19 cellular contexts compared by ENCODE assay signal in genomic region chr1:102089791-102090190, GRCh38.
"Had no signal": no experiment of that assay in that cellular context is flagged by ENCODE, and none has a peak within 500 bp of the region (broad histone marks: within the 10 kb centered on the region; RNA-seq: fewer than 3 reads in every experiment).

No MANE protein-coding gene starts in this region.

- ATAC-seq: gastrocnemius medialis, heart right ventricle, left cardiac atrium, left lung, left ventricle myocardium superior, lower lobe of right lung, mucosa of descending colon had no signal

- H3K4me1 ChIP-seq: esophagus muscularis mucosa, gastrocnemius medialis, heart right ventricle, left lung, lower lobe of right lung had no signal

- H3K27me3 ChIP-seq: esophagus muscularis mucosa, gastrocnemius medialis, heart right ventricle, left lung had no signal

- DNase-seq: cortex of kidney; effector CD8-positive, alpha-beta T cell; foreskin melanocyte; gastrocnemius medialis; glutamatergic neuron; head of caudate nucleus; heart right ventricle; hippocampal formation; left cardiac atrium; left lung; left ventricle myocardium superior; lower lobe of right lung; mucosa of descending colon; naive B cell had no signal

- FAIRE-seq: colon, endothelial cell of umbilical vein, islet of Langerhans, keratinocyte had no signal

- H3K4me3 ChIP-seq: esophagus muscularis mucosa, gastrocnemius medialis, heart right ventricle, left lung, lower lobe of right lung, mucosa of descending colon had no signal

- H3K36me3 ChIP-seq: esophagus muscularis mucosa, gastrocnemius medialis, heart right ventricle, left lung, lower lobe of right lung had no signal

- H3K9me3 ChIP-seq: gastrocnemius medialis, lower lobe of right lung, mucosa of descending colon had no signal

- H3K27ac ChIP-seq: esophagus muscularis mucosa, gastrocnemius medialis, heart right ventricle, left lung, lower lobe of right lung had no signal
